10 cellular contexts compared by ENCODE assay signal in genomic region chr3:45623434-45623833, GRCh38.
"Had no signal": no experiment of that assay in that cellular context is flagged by ENCODE, and none has a peak within 500 bp of the region (broad histone marks: within the 10 kb centered on the region; RNA-seq: fewer than 3 reads in every experiment).

No MANE protein-coding gene starts in this region.

- H3K4me3 ChIP-seq: esophagus squamous epithelium had no signal

- FAIRE-seq: bronchial epithelial cell, colon had no signal

- ATAC-seq: activated CD8-positive, alpha-beta T cell treated with anti-CD3 and anti-CD28 coated beads, Interleukin-2, amount 10 ng/mL, durations not matched to agents 7 days and 5 days; left cardiac atrium had no signal

- H3K9me3 ChIP-seq: esophagus squamous epithelium had no signal

- H3K27me3 ChIP-seq: esophagus squamous epithelium had no signal

- H3K27ac ChIP-seq: esophagus squamous epithelium had no signal

- DNase-seq: activated CD8-positive, alpha-beta memory T cell treated with anti-CD3 and anti-CD28 coated beads, Interleukin-2, amount 50 U/mL, for 48 hours; activated CD8-positive, alpha-beta T cell treated with anti-CD3 and anti-CD28 coated beads, Interleukin-2, amount 10 ng/mL, durations not matched to agents 7 days and 5 days; esophagus squamous epithelium; foreskin fibroblast; glutamatergic neuron; left cardiac atrium; nephron progenitor cell; stimulated activated CD4-positive, alpha-beta T cell treated with anti-CD3 and anti-CD28 coated beads, Interleukin-2, amount 100 ng/mL, for 48 hours had no signal
